1 cellular context compared by ENCODE assay signal in the genomic region with DNA sequence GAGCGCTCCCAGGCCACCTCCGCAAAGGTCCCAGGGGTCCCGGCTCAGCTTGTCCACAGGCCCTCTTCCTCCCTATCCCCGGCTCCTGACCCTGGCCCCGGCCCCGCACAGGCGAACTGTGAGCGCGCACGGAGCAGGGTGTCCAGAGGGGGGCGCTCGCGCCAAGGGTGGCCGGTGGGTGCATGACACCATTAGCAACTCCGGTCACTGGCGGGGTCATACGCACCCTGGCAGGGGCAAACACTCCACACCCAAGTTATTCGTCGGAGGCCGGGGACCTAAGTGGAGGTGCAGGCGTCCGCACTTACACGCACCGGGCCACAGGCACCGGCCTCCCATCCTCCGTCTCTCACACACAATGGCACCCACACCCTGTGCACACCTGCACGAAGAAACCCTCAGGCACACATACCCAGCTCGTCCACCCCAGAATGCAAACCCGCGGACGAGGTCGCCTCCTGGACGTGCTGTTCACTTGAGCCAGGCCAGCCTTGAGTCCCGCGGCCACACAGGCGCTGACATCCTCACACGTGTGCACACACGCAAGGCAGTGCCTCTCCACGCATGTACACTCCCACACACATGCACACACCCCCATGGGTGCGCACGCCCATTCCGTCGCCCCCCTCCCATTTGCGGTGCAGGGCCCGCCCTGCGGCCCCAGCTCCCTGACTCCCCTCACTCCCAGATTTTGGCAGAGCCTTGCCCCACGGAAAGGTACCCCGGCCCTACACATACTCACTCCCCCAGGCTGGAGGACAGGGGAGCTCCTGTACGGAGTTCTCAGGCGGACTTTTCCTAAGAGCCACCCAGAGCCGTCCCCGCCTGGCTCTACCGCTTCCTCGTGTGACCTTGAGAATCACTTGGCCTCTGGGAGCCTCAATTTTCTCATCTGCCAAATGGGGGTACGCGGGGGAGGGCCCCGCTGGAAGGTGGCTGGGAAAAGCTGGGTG.
TF ChIP-seq lines count a peak whose summit lies in the region.

Gene RASGRP2, minus strand, starts transcription at position 552 of the 953 bp plus-strand sequence. CDS start 1,276 bp downstream, outside the sequence.

TF ChIP-seq in HEK293, 187 proteins besides CTCF, POLR2A, EP300 and RAD21 (continued from another document):
- no peak for TF ChIP-seq ZBTB44 (tag by site-specific recombination; IDR thresholded peaks at IDR 0.05)
- no peak for TF ChIP-seq ZBTB20 (tag by site-specific recombination; IDR thresholded peaks at IDR 0.05)
- TF ChIP-seq ZNF239 (tag by site-specific recombination; IDR thresholded peaks at IDR 0.05): no peak
- TF ChIP-seq ZNF692 (tag by site-specific recombination; IDR thresholded peaks at IDR 0.05): no peak
- TF ChIP-seq MEIS1 (CRISPR knock-in tag; IDR thresholded peaks at IDR 0.05; ENCODE audit: borderline replicate concordance): no peak
- no peak for TF ChIP-seq FEZF1 (tag by site-specific recombination; IDR thresholded peaks at IDR 0.05)
- peak; percentile 27; the same call in 1 of the 2 replicates for TF ChIP-seq ZBTB48 (tag by site-specific recombination; IDR thresholded peaks at IDR 0.05)
- TF ChIP-seq ZNF544 (tag by site-specific recombination; IDR thresholded peaks at IDR 0.05): no peak
- TF ChIP-seq, protein P1, sequence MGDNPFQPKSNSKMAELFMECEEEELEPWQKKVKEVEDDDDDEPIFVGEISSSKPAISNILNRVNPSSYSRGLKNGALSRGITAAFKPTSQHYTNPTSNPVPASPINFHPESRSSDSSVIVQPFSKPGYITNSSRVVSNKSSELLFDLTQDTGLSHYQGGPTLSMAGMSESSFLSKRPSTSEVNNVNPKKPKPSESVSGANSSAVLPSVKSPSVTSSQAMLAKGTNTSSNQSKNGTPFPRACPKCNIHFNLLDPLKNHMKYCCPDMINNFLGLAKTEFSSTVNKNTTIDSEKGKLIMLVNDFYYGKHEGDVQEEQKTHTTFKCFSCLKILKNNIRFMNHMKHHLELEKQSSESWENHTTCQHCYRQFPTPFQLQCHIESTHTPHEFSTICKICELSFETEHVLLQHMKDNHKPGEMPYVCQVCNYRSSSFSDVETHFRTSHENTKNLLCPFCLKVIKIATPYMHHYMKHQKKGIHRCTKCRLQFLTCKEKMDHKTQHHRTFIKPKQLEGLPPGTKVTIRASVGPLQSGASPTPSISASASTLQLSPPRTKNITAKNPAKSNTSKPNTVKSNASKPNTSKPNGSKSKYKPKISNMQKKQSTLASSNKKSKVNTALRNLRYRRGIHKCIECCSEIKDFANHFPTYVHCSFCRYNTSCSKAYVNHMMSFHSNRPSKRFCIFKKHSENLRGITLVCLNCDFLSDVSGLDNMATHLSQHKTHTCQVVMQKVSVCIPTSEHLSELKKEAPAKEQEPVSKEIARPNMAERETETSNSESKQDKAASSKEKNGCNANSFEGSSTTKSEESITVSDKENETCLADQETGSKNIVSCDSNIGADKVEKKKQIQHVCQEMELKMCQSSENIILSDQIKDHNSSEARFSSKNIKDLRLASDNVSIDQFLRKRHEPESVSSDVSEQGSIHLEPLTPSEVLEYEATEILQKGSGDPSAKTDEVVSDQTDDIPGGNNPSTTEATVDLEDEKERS (tag by site-specific recombination; IDR thresholded peaks at IDR 0.05): no peak
- TF ChIP-seq ZNF677 (tag by site-specific recombination; IDR thresholded peaks at IDR 0.05): no peak
- TF ChIP-seq ZNF341 (tag by site-specific recombination; IDR thresholded peaks at IDR 0.05; ENCODE audit: low read depth): no peak
- TF ChIP-seq ZBTB7A (tag by site-specific recombination; IDR thresholded peaks at IDR 0.05; ENCODE audit: low read depth): 0 out of 2 replicates have a peak, but pooled peaks have one; percentile 8
- TF ChIP-seq ZNF555 (tag by site-specific recombination; conservative IDR thresholded peaks at IDR 0.05): no peak
- TF ChIP-seq ZEB2 (tag by site-specific recombination; IDR thresholded peaks at IDR 0.05): peak; percentile 25; the same call in 1 of the 2 replicates
- TF ChIP-seq ZNF132 (tag by site-specific recombination; IDR thresholded peaks at IDR 0.05; ENCODE audit: borderline replicate concordance): no peak
